ENCODE assay signal across 8 cellular contexts in genomic region chrX:115898382-115899001, GRCh38.
DNase-seq lines count a peak whose midpoint lies in the region; ATAC-seq and TF ChIP-seq lines count a peak whose summit lies in the region.

No MANE protein-coding gene starts in this region.

- H3K36me3 Mint-ChIP-seq in activated CD4-positive, alpha-beta T cell treated with anti-CD3 and anti-CD28 coated beads for 36 hours (ENCODE audit: low read depth) = no peaks in the 10 kb centered on the region

- CTCF ChIA-PET in activated CD4-positive, alpha-beta T cell treated with anti-CD3 and anti-CD28 coated beads for 36 hours (lab: Charles Lee) = no interaction called here

- H3K4me1 ChIP-seq in colonic mucosa = no peaks in the 10 kb centered on the region
- no peaks in the 10 kb centered on the region for H3K4me1 ChIP-seq in gastrocnemius medialis

- H3K27ac Mint-ChIP-seq in activated CD4-positive, alpha-beta T cell treated with anti-CD3 and anti-CD28 coated beads for 36 hours = no peak overlapping the region

- in situ Hi-C loops in gastrocnemius medialis (cut with MboI; ENCODE audit: low sequenced_read_pairs in 4 of 4) = no loop called here

- H3K27me3 ChIP-seq in colonic mucosa = no peaks in the 10 kb centered on the region
- no peaks in the 10 kb centered on the region for H3K27me3 ChIP-seq in gastrocnemius medialis

- H3K4me3 Mint-ChIP-seq in activated CD4-positive, alpha-beta T cell treated with anti-CD3 and anti-CD28 coated beads for 36 hours = no peak overlapping the region

- H3K9me3 Mint-ChIP-seq in activated CD4-positive, alpha-beta T cell treated with anti-CD3 and anti-CD28 coated beads for 36 hours (ENCODE audit: low read depth) = no peaks in the 10 kb centered on the region

- H3K27me3 Mint-ChIP-seq in activated CD4-positive, alpha-beta T cell treated with anti-CD3 and anti-CD28 coated beads for 36 hours = no peaks in the 10 kb centered on the region

- intact Hi-C loops in activated CD4-positive, alpha-beta T cell treated with anti-CD3 and anti-CD28 coated beads for 36 hours (cut with DNase I, micrococcal nuclease) = no loop called here
- intact Hi-C loops in colonic mucosa (cut with DNase I) = no loop called here
- intact Hi-C loops in gastrocnemius medialis (cut with DNase I; ENCODE audit: low total_unique reads) = no loop called here

- no peaks in the 10 kb centered on the region for H3K36me3 ChIP-seq in colonic mucosa
- H3K36me3 ChIP-seq in gastrocnemius medialis = no peaks in the 10 kb centered on the region

- TF ChIP-seq POLR2A in gastrocnemius medialis (IDR thresholded peaks at IDR 0.05) = no peak

- DNase-seq in activated CD4-positive, alpha-beta T cell treated with anti-CD3 and anti-CD28 coated beads for 36 hours = peak; percentile 4
- no peak for DNase-seq in activated CD4-positive, alpha-beta T cell treated with anti-CD3 and anti-CD28 coated beads for 1 hour
- DNase-seq in NCI-H2227 treated with DMSO at 0.1 percent for 48 hours (lab: John Stamatoyannopoulos, UW) = peak; percentile 94
- DNase-seq in colonic mucosa = peak; percentile 79
- DNase-seq in gastrocnemius medialis = no peak

- H3K4me3 ChIP-seq in colonic mucosa = no peak overlapping the region
- H3K4me3 ChIP-seq in gastrocnemius medialis = no peak overlapping the region

- no peak overlapping the region for H3K27ac ChIP-seq in colonic mucosa
- no peak overlapping the region for H3K27ac ChIP-seq in gastrocnemius medialis

- POLR2A ChIA-PET in activated CD4-positive, alpha-beta T cell treated with anti-CD3 and anti-CD28 coated beads for 36 hours (lab: Charles Lee) = no interaction called here

- H3K9me3 ChIP-seq in colonic mucosa (no peaks in the 10 kb centered on the region), gastrocnemius medialis (no peaks in the 10 kb centered on the region)

- TF ChIP-seq CTCF in colonic mucosa (IDR thresholded peaks at IDR 0.05) = peak; percentile 15
- peak in 3 of 5 experiments; percentile 20 to 66 (median 34) for TF ChIP-seq CTCF in gastrocnemius medialis (IDR thresholded peaks at IDR 0.05 in 4 of 5, conservative IDR thresholded peaks at IDR 0.05 in 1 of 5)

- no peak for ATAC-seq in activated CD4-positive, alpha-beta T cell treated with anti-CD3 and anti-CD28 coated beads for 36 hours
- ATAC-seq in HG02870 (IDR thresholded peaks at IDR 0.05; ENCODE audit: unreplicated experiment) (peak; percentile 64), gastrocnemius medialis (no peak), GM21367 (IDR thresholded peaks at IDR 0.05; ENCODE audit: unreplicated experiment) (no peak), HG02938 (IDR thresholded peaks at IDR 0.05; ENCODE audit: unreplicated experiment) (no peak)

- no peaks in the 10 kb centered on the region for H3K4me1 Mint-ChIP-seq in activated CD4-positive, alpha-beta T cell treated with anti-CD3 and anti-CD28 coated beads for 36 hours

- no peak overlapping the region for H3K9ac ChIP-seq in colonic mucosa (ENCODE audit: low read depth in 2 of 2, low read length in 2 of 2)

Comparison
In these comparisons a context has a peak if more than half of its experiments do, and no peak if none do; other contexts are left out.
1. DNase-seq: peak in activated CD4-positive, alpha-beta T cell treated with anti-CD3 and anti-CD28 coated beads for 36 hours (single experiment), NCI-H2227 treated with DMSO at 0.1 percent for 48 hours (single experiment) and colonic mucosa (single experiment); none in activated CD4-positive, alpha-beta T cell treated with anti-CD3 and anti-CD28 coated beads for 1 hour (single experiment) and gastrocnemius medialis (0 of 2).